Comparison of ENCODE assay signal across 9 cellular contexts in the genomic region with DNA sequence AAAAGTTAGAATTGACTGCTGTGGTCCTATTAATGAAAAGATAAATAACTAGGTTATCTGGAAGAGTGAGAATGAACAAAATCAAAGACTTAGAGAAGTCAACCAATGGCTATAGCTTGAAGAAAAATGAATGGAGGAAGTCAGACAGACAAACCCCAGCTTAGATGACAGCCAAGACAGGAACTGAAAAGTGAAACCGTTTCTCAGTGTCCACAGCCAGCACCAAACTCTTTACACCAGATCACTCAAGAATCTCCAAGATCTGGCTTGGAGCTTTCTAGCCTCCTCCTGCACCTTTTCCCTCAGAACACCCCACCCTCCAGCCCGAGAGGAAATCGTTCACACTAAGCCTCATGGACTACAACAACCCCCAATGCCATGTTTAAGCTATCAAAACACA.
A peak's percentile ranks its signal among the peaks of the same experiment; 100 is the strongest.
DNase-seq lines count a peak whose midpoint lies in the region; ATAC-seq, FAIRE-seq and TF ChIP-seq lines count a peak whose summit lies in the region.
"Had no signal": no experiment of that assay in that cellular context is flagged by ENCODE, and none has a peak within 500 bp of the region (broad histone marks: within the 10 kb centered on the region; RNA-seq: fewer than 3 reads in every experiment).

No MANE protein-coding gene starts in this region.

- H3K9me3 ChIP-seq in effector memory CD4-positive, alpha-beta T cell (ENCODE audit: control insufficient read depth, low read length), result no peaks in the 10 kb centered on the region
- H3K9me3 ChIP-seq in kidney (ENCODE audit: control insufficient read depth in 1 of 2, low read length in 2 of 2), result no peaks in the 10 kb centered on the region
- H3K9me3 ChIP-seq: HAP-1 had no signal

- no peak for TF ChIP-seq CTCF in kidney (IDR thresholded peaks at IDR 0.05; ENCODE audit: borderline replicate concordance, extremely low read depth, insufficient read depth)

- H3K36me3 ChIP-seq in effector memory CD4-positive, alpha-beta T cell (ENCODE audit: control insufficient read depth, insufficient read depth, low read length), result peaks cover 16% of the 10 kb centered on the region
- H3K36me3 ChIP-seq in kidney (ENCODE audit: control insufficient read depth in 1 of 2, insufficient read depth in 2 of 2, low read length in 2 of 2), result no peaks in the 10 kb centered on the region

- no peaks in the 10 kb centered on the region for H3K27me3 ChIP-seq in effector memory CD4-positive, alpha-beta T cell (replicated peaks; ENCODE audit: control insufficient read depth, insufficient read depth, low read length, poor library complexity, severe bottlenecking)

- peak overlapping the region; percentile 22 for H3K4me3 Mint-ChIP-seq in activated naive CD4-positive, alpha-beta T cell treated with anti-CD3 and anti-CD28 coated beads, Interleukin-2, amount 10 ng/mL, durations not matched to agents 7 days and 5 days
- no peak overlapping the region for H3K4me3 Mint-ChIP-seq in activated naive CD4-positive, alpha-beta T cell treated with anti-CD3 and anti-CD28 coated beads for 36 hours
- no peak overlapping the region for H3K4me3 Mint-ChIP-seq in stimulated activated memory B cell treated with anti-CD40 and anti-IgM and Interleukin-4, amounts not matched to agents 10 μg/mL and 1 μg/mL and 100 μg/mL, for 72 hours

- no peak for FAIRE-seq in kidney (lab: Jason Lieb, UNC)

- H3K9ac ChIP-seq in kidney (ENCODE audit: low read length in 2 of 2), result no peak overlapping the region

- intact Hi-C loops in activated naive CD4-positive, alpha-beta T cell treated with anti-CD3 and anti-CD28 coated beads for 36 hours (cut with micrococcal nuclease), result no loop called here
- intact Hi-C loops in kidney (cut with DNase I), result no loop called here

- peaks cover 49% of the 10 kb centered on the region for H3K4me1 Mint-ChIP-seq in activated naive CD4-positive, alpha-beta T cell treated with anti-CD3 and anti-CD28 coated beads, Interleukin-2, amount 10 ng/mL, durations not matched to agents 7 days and 5 days
- peaks cover 42% of the 10 kb centered on the region for H3K4me1 Mint-ChIP-seq in activated naive CD4-positive, alpha-beta T cell treated with anti-CD3 and anti-CD28 coated beads for 36 hours (ENCODE audit: low read depth)
- H3K4me1 Mint-ChIP-seq in stimulated activated memory B cell treated with anti-CD40 and anti-IgM and Interleukin-4, amounts not matched to agents 10 μg/mL and 1 μg/mL and 100 μg/mL, for 72 hours, result peaks cover 27% of the 10 kb centered on the region

- peaks cover 60% of the 10 kb centered on the region for H3K36me3 Mint-ChIP-seq in activated naive CD4-positive, alpha-beta T cell treated with anti-CD3 and anti-CD28 coated beads, Interleukin-2, amount 10 ng/mL, durations not matched to agents 7 days and 5 days
- H3K36me3 Mint-ChIP-seq in activated naive CD4-positive, alpha-beta T cell treated with anti-CD3 and anti-CD28 coated beads for 36 hours (ENCODE audit: low read depth), result peaks cover 45% of the 10 kb centered on the region
- peaks cover 67% of the 10 kb centered on the region for H3K36me3 Mint-ChIP-seq in stimulated activated memory B cell treated with anti-CD40 and anti-IgM and Interleukin-4, amounts not matched to agents 10 μg/mL and 1 μg/mL and 100 μg/mL, for 72 hours

- DNase-seq in activated naive CD4-positive, alpha-beta T cell treated with anti-CD3 and anti-CD28 coated beads, Interleukin-2, amount 10 ng/mL, durations not matched to agents 7 days and 5 days, result peak; percentile 35
- no peak for DNase-seq in activated naive CD4-positive, alpha-beta T cell treated with anti-CD3 and anti-CD28 coated beads for 36 hours
- DNase-seq in KBM-7 (peak; percentile 56), kidney (no peak)
- DNase-seq in effector memory CD4-positive, alpha-beta T cell, result no peak
- no peak for DNase-seq in activated effector memory CD4-positive, alpha-beta T cell treated with Interleukin-2 at 50 U/mL for 16 hours

- ATAC-seq in HG02588 (IDR thresholded peaks at IDR 0.05; ENCODE audit: unreplicated experiment), result peak; percentile 73
- ATAC-seq in stimulated activated memory B cell treated with anti-CD40 and anti-IgM and Interleukin-4, amounts not matched to agents 10 μg/mL and 1 μg/mL and 100 μg/mL, for 72 hours, result peak; percentile 70

- H3K9me3 Mint-ChIP-seq in activated naive CD4-positive, alpha-beta T cell treated with anti-CD3 and anti-CD28 coated beads, Interleukin-2, amount 10 ng/mL, durations not matched to agents 7 days and 5 days, result peaks cover 2% of the 10 kb centered on the region
- no peaks in the 10 kb centered on the region for H3K9me3 Mint-ChIP-seq in activated naive CD4-positive, alpha-beta T cell treated with anti-CD3 and anti-CD28 coated beads for 36 hours
- H3K9me3 Mint-ChIP-seq in stimulated activated memory B cell treated with anti-CD40 and anti-IgM and Interleukin-4, amounts not matched to agents 10 μg/mL and 1 μg/mL and 100 μg/mL, for 72 hours, result no peaks in the 10 kb centered on the region

- H3K27ac ChIP-seq in effector memory CD4-positive, alpha-beta T cell (ENCODE audit: insufficient read depth, low read length, poor library complexity, severe bottlenecking), result no peak overlapping the region
- H3K27ac ChIP-seq in kidney (ENCODE audit: low read depth in 2 of 2, low read length in 2 of 2), result no peak overlapping the region

- no peaks in the 10 kb centered on the region for H3K27me3 Mint-ChIP-seq in activated naive CD4-positive, alpha-beta T cell treated with anti-CD3 and anti-CD28 coated beads, Interleukin-2, amount 10 ng/mL, durations not matched to agents 7 days and 5 days
- no peaks in the 10 kb centered on the region for H3K27me3 Mint-ChIP-seq in activated naive CD4-positive, alpha-beta T cell treated with anti-CD3 and anti-CD28 coated beads for 36 hours (ENCODE audit: low read depth)
- H3K27me3 Mint-ChIP-seq in stimulated activated memory B cell treated with anti-CD40 and anti-IgM and Interleukin-4, amounts not matched to agents 10 μg/mL and 1 μg/mL and 100 μg/mL, for 72 hours, result no peaks in the 10 kb centered on the region

- H3K4me3 ChIP-seq in effector memory CD4-positive, alpha-beta T cell (ENCODE audit: insufficient read depth, low read depth, low read length, poor library complexity, severe bottlenecking), result no peak overlapping the region
- H3K4me3 ChIP-seq in kidney (ENCODE audit: low read length in 2 of 2), result no peak overlapping the region
- H3K4me3 ChIP-seq: HAP-1 had no signal

- in situ Hi-C loops in KBM-7 (cut with MboI; ENCODE audit: low pct_unique_long_range_greater_than_20kb, low sequenced_read_pairs), result no loop called here

- peaks cover 5% of the 10 kb centered on the region for H3K4me1 ChIP-seq in effector memory CD4-positive, alpha-beta T cell (ENCODE audit: control insufficient read depth, insufficient read depth, low read length, poor library complexity, severe bottlenecking)
- H3K4me1 ChIP-seq in kidney (ENCODE audit: control insufficient read depth in 1 of 2, insufficient read depth in 1 of 2, low read depth in 1 of 2, low read length in 2 of 2), result no peaks in the 10 kb centered on the region
- H3K4me1 ChIP-seq: HAP-1 had no signal

- CTCF ChIA-PET in activated naive CD4-positive, alpha-beta T cell treated with anti-CD3 and anti-CD28 coated beads, Interleukin-2, amount 10 ng/mL, durations not matched to agents 7 days and 5 days (lab: Charles Lee), result interaction anchor here (1.0 to 1.2 kb wide), 3 partner anchors 13 to 443 kb away, joined by 3 to 4 read pairs (median 3); no protein-coding TSS in a partner anchor
- CTCF ChIA-PET in activated naive CD4-positive, alpha-beta T cell treated with anti-CD3 and anti-CD28 coated beads for 36 hours (lab: Charles Lee), result interaction anchor here (1.1 kb wide), 1 partner anchor 167 kb away, joined by 3 read pairs; a partner anchor contains a TSS

- H3K27ac Mint-ChIP-seq in activated naive CD4-positive, alpha-beta T cell treated with anti-CD3 and anti-CD28 coated beads, Interleukin-2, amount 10 ng/mL, durations not matched to agents 7 days and 5 days, result peak overlapping the region; percentile 86
- H3K27ac Mint-ChIP-seq in activated naive CD4-positive, alpha-beta T cell treated with anti-CD3 and anti-CD28 coated beads for 36 hours, result no peak overlapping the region
- H3K27ac Mint-ChIP-seq in stimulated activated memory B cell treated with anti-CD40 and anti-IgM and Interleukin-4, amounts not matched to agents 10 μg/mL and 1 μg/mL and 100 μg/mL, for 72 hours, result peak overlapping the region; percentile 16

Comparison
In these comparisons a context has a peak if more than half of its experiments do, and no peak if none do; other contexts are left out.
1. DNase-seq: peak in activated naive CD4-positive, alpha-beta T cell treated with anti-CD3 and anti-CD28 coated beads, Interleukin-2, amount 10 ng/mL, durations not matched to agents 7 days and 5 days (single experiment) and KBM-7 (single experiment); none in activated naive CD4-positive, alpha-beta T cell treated with anti-CD3 and anti-CD28 coated beads for 36 hours (single experiment), effector memory CD4-positive, alpha-beta T cell (0 of 3), kidney (single experiment) and activated effector memory CD4-positive, alpha-beta T cell treated with Interleukin-2 at 50 U/mL for 16 hours (single experiment).